8 cellular contexts compared by ENCODE assay signal in genomic region chr6:85642774-85643529, GRCh38.
A peak's percentile ranks its signal among the peaks of the same experiment; 100 is the strongest.
DNase-seq lines count a peak whose midpoint lies in the region; ATAC-seq and TF ChIP-seq lines count a peak whose summit lies in the region.

SYNCRIP (minus strand) TSS chr6:85642886; CDS start chr6:85641439, 1,447 bp downstream.

- H3K4me3 Mint-ChIP-seq in central memory CD8-positive, alpha-beta T cell: peak within 1 kb of the TSS; percentile 85

- peaks cover 44% of the 10 kb centered on the region for H3K36me3 Mint-ChIP-seq in central memory CD8-positive, alpha-beta T cell (ENCODE audit: insufficient read depth)

- peak; percentile 87 for TF ChIP-seq POLR2A in GM19099 (IDR thresholded peaks at IDR 0.05; ENCODE audit: extremely low read depth, insufficient read length, low read depth)

- no peaks in the 10 kb centered on the region for H3K9me3 Mint-ChIP-seq in central memory CD8-positive, alpha-beta T cell

- peaks cover 45% of the 10 kb centered on the region for H3K4me1 Mint-ChIP-seq in central memory CD8-positive, alpha-beta T cell

- DNase-seq in AG20443 (ENCODE audit: low spot score): peak; percentile 92
- DNase-seq in NCI-H446 treated with DMSO at 0.1 percent for 48 hours (lab: John Stamatoyannopoulos, UW): peak; percentile 93
- peak; percentile 94 to 97 for DNase-seq in central memory CD8-positive, alpha-beta T cell (ENCODE audit: low spot score in 2 of 2)
- DNase-seq in islet precursor cell: peak; percentile 99
- DNase-seq in stimulated activated CD4-positive, alpha-beta T cell treated with anti-CD3 and anti-CD28 coated beads, Interleukin-12 subunit alpha, Interleukin-12 subunit beta, amount 100 ng/mL, for 4 hours: peak; percentile 98

- ATAC-seq in HG03378 (IDR thresholded peaks at IDR 0.05; ENCODE audit: unreplicated experiment): peak; percentile 66
- peak; percentile 84 to 86 for ATAC-seq in activated CD4-positive, CD25-positive, alpha-beta regulatory T cell treated with anti-CD3 and anti-CD28 coated beads, Interleukin-2, amount 50 U/mL, for 24 hours
- peak; percentile 83 for ATAC-seq in central memory CD8-positive, alpha-beta T cell (replicated peaks; ENCODE audit: extremely low read depth, poor library complexity, severe bottlenecking)

- peak within 1 kb of the TSS; percentile 98 for H3K27ac Mint-ChIP-seq in central memory CD8-positive, alpha-beta T cell (ENCODE audit: low read depth)

- no peaks in the 10 kb centered on the region for H3K27me3 Mint-ChIP-seq in central memory CD8-positive, alpha-beta T cell

Comparison
In these comparisons a context has a peak if more than half of its experiments do, and no peak if none do; other contexts are left out.
1. Peak in every context shown above with its lines: DNase-seq and ATAC-seq.